In genomic region chr14:102966256-102966655, GRCh38 we compare ENCODE assay signal across 23 cellular contexts. TPM values are rescaled to one million over a fixed set of nuclear protein-coding genes. Genes with fewer than 3 reads are reported as not detected.
"Had no signal": no experiment of that assay in that cellular context is flagged by ENCODE, and none has a peak within 500 bp of the region (broad histone marks: within the 10 kb centered on the region; RNA-seq: fewer than 3 reads in every experiment).

No MANE protein-coding gene starts in this region.

- H3K4me3 ChIP-seq: MG63, SJSA1, SK-N-MC had no signal

- DNase-seq: Karpas-422, KG1, MG63, NCI-H1092, NCI-H1105 treated with DMSO at 0.1 percent for 48 hours, NCI-H1417 treated with DMSO at 0.1 percent for 48 hours, NCI-H146, NCI-H1694 treated with DMSO at 0.1 percent for 48 hours, NCI-H1930, NCI-H2081, NCI-H2107, NCI-H226, NCI-H446, NCI-H510A, NCI-H524 treated with DMSO at 0.1 percent for 48 hours, NCI-H69, NCI-H774, Right ventricle myocardium superior, RPMI8226, SIG-M5 had no signal

- H3K9me3 ChIP-seq: MG63, SJSA1 had no signal

- H3K27me3 ChIP-seq: MG63, SJSA1 had no signal

- H3K27ac ChIP-seq: SJSA1, SK-N-MC had no signal

- FAIRE-seq: RCC 7860 had no signal

- H3K4me1 ChIP-seq: SJSA1 had no signal

RNA-seq across cellular contexts. Expression of gene AMN, which starts 43.8 kb away (rescaled TPM):
- total RNA-seq: Right ventricle myocardium superior, SJSA1 had no signal
